7 cellular contexts compared by ENCODE assay signal in genomic region chr2:61476929-61477589, GRCh38. TPM values are rescaled to one million over a fixed set of nuclear protein-coding genes. Genes with fewer than 3 reads are reported as not detected.
DNase-seq lines count a peak whose midpoint lies in the region; ATAC-seq and TF ChIP-seq lines count a peak whose summit lies in the region.
"Not testable (repeated sequence)": the region's sequence is repeated elsewhere in the genome, so short reads cannot be mapped to it uniquely, and the experiment has no call there.

No MANE protein-coding gene starts in this region.

- H3K9me3 ChIP-seq in CD4-positive, alpha-beta T cell (ENCODE audit: control insufficient read depth, low read length); SU-DHL-6 (ENCODE audit: insufficient read depth, low read length); naive thymus-derived CD4-positive, alpha-beta T cell (ENCODE audit: control insufficient read depth in 2 of 3, low read length in 3 of 3): not testable (repeated sequence)

- not testable (repeated sequence) for DNase-seq in CD4-positive, alpha-beta T cell; GM23338 (ENCODE audit: low spot score); activated naive CD4-positive, alpha-beta T cell treated with anti-CD3 and anti-CD28 coated beads, Interleukin-2, amount 10 ng/mL, durations not matched to agents 7 days and 5 days; naive thymus-derived CD4-positive, alpha-beta T cell; osteocyte (ENCODE audit: extremely low spot score, unreplicated experiment)

- peaks cover 59% of the 10 kb centered on the region for H3K36me3 Mint-ChIP-seq in CD4-positive, alpha-beta T cell (ENCODE audit: low read depth)
- H3K36me3 Mint-ChIP-seq in GM23338 (ENCODE audit: low read depth) (peaks cover 80% of the 10 kb centered on the region), osteocyte (ENCODE audit: unreplicated experiment) (peaks cover 26% of the 10 kb centered on the region)
- H3K36me3 Mint-ChIP-seq in activated naive CD4-positive, alpha-beta T cell treated with anti-CD3 and anti-CD28 coated beads, Interleukin-2, amount 10 ng/mL, durations not matched to agents 7 days and 5 days = peaks cover 37% of the 10 kb centered on the region
- peaks cover 0 to 27% (median 14%) of the 10 kb centered on the region in 5 donors for H3K36me3 Mint-ChIP-seq in naive thymus-derived CD4-positive, alpha-beta T cell

- not testable (repeated sequence) for H3K9me2 ChIP-seq in GM23338 (ENCODE audit: insufficient read depth); SU-DHL-6 (replicated peaks; ENCODE audit: insufficient read depth, low read length)

- not testable (repeated sequence) for H3K9me3 Mint-ChIP-seq in CD4-positive, alpha-beta T cell; GM23338; activated naive CD4-positive, alpha-beta T cell treated with anti-CD3 and anti-CD28 coated beads, Interleukin-2, amount 10 ng/mL, durations not matched to agents 7 days and 5 days; naive thymus-derived CD4-positive, alpha-beta T cell; osteocyte (ENCODE audit: unreplicated experiment)

- not testable (repeated sequence) for H3K27me3 ChIP-seq in CD4-positive, alpha-beta T cell (ENCODE audit: control insufficient read depth, insufficient read depth, low read length); GM23338 (ENCODE audit: insufficient read depth); SU-DHL-6 (ENCODE audit: low read length); naive thymus-derived CD4-positive, alpha-beta T cell (ENCODE audit: control insufficient read depth in 2 of 2, insufficient read depth in 2 of 2, low read length in 2 of 2)

- H3K79me2 ChIP-seq in GM23338 (replicated peaks; ENCODE audit: insufficient read depth) = not testable (repeated sequence)
- H3K79me2 ChIP-seq in SU-DHL-6 (ENCODE audit: insufficient read depth, low read length) = peaks cover 11% of the 10 kb centered on the region

- H3K4me1 Mint-ChIP-seq in CD4-positive, alpha-beta T cell (ENCODE audit: low read depth); GM23338; activated naive CD4-positive, alpha-beta T cell treated with anti-CD3 and anti-CD28 coated beads, Interleukin-2, amount 10 ng/mL, durations not matched to agents 7 days and 5 days; osteocyte (ENCODE audit: unreplicated experiment): not testable (repeated sequence)
- peaks cover 0 to 16% (median 8%) of the 10 kb centered on the region in 7 donors for H3K4me1 Mint-ChIP-seq in naive thymus-derived CD4-positive, alpha-beta T cell

- CTCF ChIA-PET in CD4-positive, alpha-beta T cell (lab: Charles Lee) = interaction anchor here (1.2 to 3.7 kb wide), 2 partner anchors 19 to 51 kb away, joined by 5 to 8 read pairs; no protein-coding TSS in a partner anchor
- CTCF ChIA-PET in activated naive CD4-positive, alpha-beta T cell treated with anti-CD3 and anti-CD28 coated beads, Interleukin-2, amount 10 ng/mL, durations not matched to agents 7 days and 5 days (lab: Charles Lee) = not testable (repeated sequence)
- CTCF ChIA-PET in naive thymus-derived CD4-positive, alpha-beta T cell (lab: Charles Lee) = interaction anchor here (0.7 kb wide), 1 partner anchor 47 kb away, joined by 3 read pairs; no protein-coding TSS in a partner anchor

- peak overlapping the region; percentile 55 for H3K27ac Mint-ChIP-seq in CD4-positive, alpha-beta T cell
- not testable (repeated sequence) for H3K27ac Mint-ChIP-seq in GM23338
- H3K27ac Mint-ChIP-seq in activated naive CD4-positive, alpha-beta T cell treated with anti-CD3 and anti-CD28 coated beads, Interleukin-2, amount 10 ng/mL, durations not matched to agents 7 days and 5 days = peak overlapping the region; percentile 60
- peak overlapping the region in 8 of 9 donors; percentile 10 to 67 (median 50) for H3K27ac Mint-ChIP-seq in naive thymus-derived CD4-positive, alpha-beta T cell
- H3K27ac Mint-ChIP-seq in osteocyte (ENCODE audit: unreplicated experiment) = peak overlapping the region; percentile 23

- peaks cover 40% of the 10 kb centered on the region for H3K36me3 ChIP-seq in GM23338 (ENCODE audit: insufficient read depth)
- peaks cover 29% of the 10 kb centered on the region; the same call in 1 of the 2 replicates for H3K36me3 ChIP-seq in SU-DHL-6 (ENCODE audit: low read length)
- peaks cover under 1 to 38% (median 7%) of the 10 kb centered on the region in 3 experiments for H3K36me3 ChIP-seq in naive thymus-derived CD4-positive, alpha-beta T cell (ENCODE audit: control insufficient read depth in 2 of 3, insufficient read depth in 3 of 3, low read length in 3 of 3)

- H2AFZ ChIP-seq in GM23338; SU-DHL-6 (ENCODE audit: low read depth, low read length, severe bottlenecking): not testable (repeated sequence)

- not testable (repeated sequence) for TF ChIP-seq CTCF in CD4-positive, alpha-beta T cell (IDR thresholded peaks at IDR 0.05); GM23338 (conservative IDR thresholded peaks at IDR 0.05; ENCODE audit: low read depth in 2 of 2); SU-DHL-6 (IDR thresholded peaks at IDR 0.05; ENCODE audit: insufficient read depth, low read length, poor library complexity, severe bottlenecking); osteocyte (IDR thresholded peaks at IDR 0.05)

- H3K27me3 Mint-ChIP-seq in CD4-positive, alpha-beta T cell; activated naive CD4-positive, alpha-beta T cell treated with anti-CD3 and anti-CD28 coated beads, Interleukin-2, amount 10 ng/mL, durations not matched to agents 7 days and 5 days; naive thymus-derived CD4-positive, alpha-beta T cell; osteocyte (ENCODE audit: unreplicated experiment): not testable (repeated sequence)
- peaks cover 23% of the 10 kb centered on the region for H3K27me3 Mint-ChIP-seq in GM23338 (ENCODE audit: insufficient read depth, low read depth, poor library complexity)

- H3K4me3 Mint-ChIP-seq in CD4-positive, alpha-beta T cell; GM23338; activated naive CD4-positive, alpha-beta T cell treated with anti-CD3 and anti-CD28 coated beads, Interleukin-2, amount 10 ng/mL, durations not matched to agents 7 days and 5 days; naive thymus-derived CD4-positive, alpha-beta T cell; osteocyte (ENCODE audit: unreplicated experiment): not testable (repeated sequence)

- not testable (repeated sequence) for H3K4me2 ChIP-seq in GM23338; SU-DHL-6 (ENCODE audit: low read depth, low read length, poor library complexity, severe bottlenecking)

- POLR2A ChIA-PET in CD4-positive, alpha-beta T cell (lab: Charles Lee) = interaction anchor here (0.9 kb wide), 1 partner anchor 176 kb away, joined by 6 read pairs; no protein-coding TSS in a partner anchor
- POLR2A ChIA-PET in naive thymus-derived CD4-positive, alpha-beta T cell (lab: Charles Lee) = interaction anchor here (0.6 kb wide), 1 partner anchor 281 kb away, joined by 5 read pairs; no protein-coding TSS in a partner anchor

- intact Hi-C loops in CD4-positive, alpha-beta T cell (cut with DNase I, micrococcal nuclease) = loop anchor here in 1 of 2 experiments (2.0 kb wide), 1 partner anchor 58 kb away; no protein-coding TSS in a partner anchor
- intact Hi-C loops in naive thymus-derived CD4-positive, alpha-beta T cell (cut with micrococcal nuclease) = loop anchor here (10.0 kb wide), 2 partner anchors 332 to 408 kb away; partner anchors contain the start of gene CCT4 (in 1 of the 2)

- not testable (repeated sequence) for H4K20me1 ChIP-seq in GM23338 (replicated peaks; ENCODE audit: insufficient read depth); SU-DHL-6 (ENCODE audit: low read depth, low read length)

- H3K9ac ChIP-seq in SU-DHL-6 (ENCODE audit: low read length) = not testable (repeated sequence)

- ATAC-seq in CD4-positive, alpha-beta T cell (ENCODE audit: poor library complexity); GM23338; naive thymus-derived CD4-positive, alpha-beta T cell: not testable (repeated sequence)

- peak overlapping the region; percentile 4 for H3K27ac ChIP-seq in CD4-positive, alpha-beta T cell (ENCODE audit: low read depth, low read length)
- H3K27ac ChIP-seq in GM23338 (ENCODE audit: low read depth) (peak overlapping the region; percentile 36; the same call in 1 of the 2 replicates), SU-DHL-6 (ENCODE audit: low read depth, low read length) (peak overlapping the region; percentile 40; the same call in 1 of the 2 replicates), cingulate gyrus (ENCODE audit: low read depth, low read length) (peak overlapping the region; percentile 47)
- H3K27ac ChIP-seq in naive thymus-derived CD4-positive, alpha-beta T cell (ENCODE audit: low read depth, low read length) = peak overlapping the region; percentile 3

- H3F3A ChIP-seq in GM23338 (replicated peaks; ENCODE audit: low read depth) (peaks cover 44% of the 10 kb centered on the region), SU-DHL-6 (ENCODE audit: insufficient read depth) (peaks cover 81% of the 10 kb centered on the region)

- H3K4me3 ChIP-seq in GM23338; SU-DHL-6 (ENCODE audit: insufficient read depth, low read length, poor library complexity, severe bottlenecking); naive thymus-derived CD4-positive, alpha-beta T cell (ENCODE audit: low read length): not testable (repeated sequence)

- H3K4me1 ChIP-seq in GM23338 (ENCODE audit: insufficient read depth); naive thymus-derived CD4-positive, alpha-beta T cell (ENCODE audit: control insufficient read depth in 2 of 2, insufficient read depth in 2 of 2, low read length in 2 of 2): not testable (repeated sequence)

TF ChIP-seq in GM23338, 12 proteins besides CTCF, POLR2A, EP300 and RAD21:
- peak; percentile 35 for TF ChIP-seq POLR2AphosphoS5 (IDR thresholded peaks at IDR 0.05; ENCODE audit: low read depth)
TF ChIP-seq in GM23338: peak in this region for 1; not testable (repeated sequence) for 11.

RNA-seq across cellular contexts. Expression of gene USP34, which starts 6.2 kb away (rescaled TPM):
- 100 to 1,000 TPM; 137 to 138 TPM for total RNA-seq in CD4-positive, alpha-beta T cell
- total RNA-seq in GM23338 (2014; rRNA removed; shearing (Covaris generic)) = 115 and 157 TPM in 2 replicates
- polyA plus RNA-seq in GM23338 (2016; fragmentation: Nextera tagmentation; extraction: Ambion mirVana) = 68.1 and 81.8 TPM in 2 replicates
- 100 to 1,000 TPM; 109 to 186 (median 165) TPM for total RNA-seq in naive thymus-derived CD4-positive, alpha-beta T cell
- 10 to 100 TPM; 15.3 to 20.4 TPM for polyA plus RNA-seq in naive thymus-derived CD4-positive, alpha-beta T cell
- total RNA-seq in osteocyte = 111 and 114 TPM in 2 replicates
